21 cellular contexts compared by ENCODE assay signal in the genomic region with DNA sequence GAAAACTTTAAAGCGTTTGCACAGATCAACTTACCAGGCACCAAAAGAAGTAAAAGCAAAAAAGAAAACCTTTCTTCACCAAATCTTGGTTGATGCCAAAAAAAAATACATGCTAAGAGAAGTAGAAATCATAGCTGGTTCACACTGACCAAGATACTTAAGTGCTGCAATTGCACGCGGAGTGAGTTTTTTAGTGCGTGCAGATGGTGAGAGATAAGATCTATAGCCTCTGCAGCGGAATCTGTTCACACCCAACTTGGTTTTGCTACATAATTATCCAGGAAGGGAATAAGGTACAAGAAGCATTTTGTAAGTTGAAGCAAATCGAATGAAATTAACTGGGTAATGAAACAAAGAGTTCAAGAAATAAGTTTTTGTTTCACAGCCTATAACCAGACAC. TPM values are rescaled to one million over a fixed set of nuclear protein-coding genes. Genes with fewer than 3 reads are reported as not detected.
DNase-seq lines count a peak whose midpoint lies in the region; ATAC-seq and TF ChIP-seq lines count a peak whose summit lies in the region.
"Had no signal": no experiment of that assay in that cellular context is flagged by ENCODE, and none has a peak within 500 bp of the region (broad histone marks: within the 10 kb centered on the region; RNA-seq: fewer than 3 reads in every experiment).

No MANE protein-coding gene starts in this region.

- peak overlapping the region in 6 of 11 experiments; percentile 42 to 86 (median 66); a peak in 12 of 22 replicates for H3K4me2 ChIP-seq in BLaER1 treated with 17β-estradiol and CSF1 and Interleukin-3, amounts not matched to agents 10 nM and 100 nM
- H3K4me2 ChIP-seq: neural progenitor cell, smooth muscle cell had no signal

- no TSS peak for BruUV-seq in A673 (replicated peaks; lab: Mats Ljungman, UMichigan)

- no peaks in the 10 kb centered on the region for H3K9me3 Mint-ChIP-seq in activated T-helper 1 cell treated with anti-CD3 and anti-CD28 coated beads, Interleukin-12 subunit alpha, Interleukin-12 subunit beta, Interleukin-2, Interleukin-4 antibody, amounts not matched to agents 30 ng/mL and 10 ng/mL and 1 ng/mL, durations not matched to agents 14 hours and 24 hours and 36 hours
- H3K9me3 Mint-ChIP-seq: neural progenitor cell had no signal

- H3K4me3 Mint-ChIP-seq in activated T-helper 1 cell treated with anti-CD3 and anti-CD28 coated beads, Interleukin-12 subunit alpha, Interleukin-12 subunit beta, Interleukin-2, Interleukin-4 antibody, amounts not matched to agents 30 ng/mL and 10 ng/mL and 1 ng/mL, durations not matched to agents 14 hours and 24 hours and 36 hours: peak overlapping the region; percentile 17
- H3K4me3 Mint-ChIP-seq: neural progenitor cell had no signal

- TF ChIP-seq CTCF in A673 (conservative IDR thresholded peaks at IDR 0.05; ENCODE audit: low read depth, low read length): no peak
- TF ChIP-seq CTCF in GM20000 (IDR thresholded peaks at IDR 0.05; ENCODE audit: extremely low read depth, missing control alignments): no peak

- H3K36me3 ChIP-seq in A673 (ENCODE audit: insufficient read depth, low read length, poor library complexity, severe bottlenecking): no peaks in the 10 kb centered on the region
- no peaks in the 10 kb centered on the region for H3K36me3 ChIP-seq in BLaER1 treated with 17β-estradiol and CSF1 and Interleukin-3, amounts not matched to agents 10 nM and 100 nM
- H3K36me3 ChIP-seq: neural progenitor cell had no signal

- H3K4me3 ChIP-seq in A673 (ENCODE audit: low read depth, low read length, poor library complexity, severe bottlenecking): no peak overlapping the region
- H3K4me3 ChIP-seq in BLaER1 treated with 17β-estradiol and CSF1 and Interleukin-3, amounts not matched to agents 10 nM and 100 nM: no peak overlapping the region; a peak in 1 of 20 replicates
- H3K4me3 ChIP-seq: gastrocnemius medialis, neural progenitor cell, smooth muscle cell, upper lobe of left lung had no signal

- ATAC-seq in SK-N-SH treated with all-trans-retinoic acid at 6 μM for 48 hours: no peak
- ATAC-seq: gastrocnemius medialis, left lobe of liver had no signal

- H3K9me3 ChIP-seq in A673 (ENCODE audit: low read depth, low read length, poor library complexity, severe bottlenecking): no peaks in the 10 kb centered on the region
- no peaks in the 10 kb centered on the region for H3K9me3 ChIP-seq in BLaER1 treated with 17β-estradiol and CSF1 and Interleukin-3, amounts not matched to agents 10 nM and 100 nM (replicated peaks in 1 of 11)
- H3K9me3 ChIP-seq: gastrocnemius medialis, upper lobe of left lung had no signal

- intact Hi-C loops in A673 (cut with micrococcal nuclease; ENCODE audit: unreplicated experiment): no loop called here
- intact Hi-C loops in activated T-helper 1 cell treated with anti-CD3 and anti-CD28 coated beads, Interleukin-12 subunit alpha, Interleukin-12 subunit beta, Interleukin-2, Interleukin-4 antibody, amounts not matched to agents 30 ng/mL and 10 ng/mL and 1 ng/mL, durations not matched to agents 14 hours and 24 hours and 36 hours (cut with micrococcal nuclease): no loop called here

- no peaks in the 10 kb centered on the region for H4K20me1 ChIP-seq in BLaER1 treated with 17β-estradiol and CSF1 and Interleukin-3, amounts not matched to agents 10 nM and 100 nM

- DNase-seq in A673 (ENCODE audit: low spot score): peak; percentile 14
- peak; percentile 53 for DNase-seq in MV-4-11 (lab: John Stamatoyannopoulos, UW)
- DNase-seq in activated T-helper 1 cell treated with anti-CD3 and anti-CD28 coated beads, Interleukin-12 subunit alpha, Interleukin-12 subunit beta, Interleukin-2, Interleukin-4 antibody, amounts not matched to agents 30 ng/mL and 10 ng/mL and 1 ng/mL, durations not matched to agents 14 hours and 24 hours and 36 hours (ENCODE audit: low spot score): no peak
- no peak for DNase-seq in GM20000 (ENCODE audit: low spot score)
- DNase-seq in ecto neural progenitor cell (ENCODE audit: low spot score): no peak
- DNase-seq: AML-193; Calu3; erythroblast; gastrocnemius medialis; H7; NCI-H1436; NCI-H82; RPMI8226; stimulated activated CD4-positive, alpha-beta T cell treated with anti-CD3 and anti-CD28 coated beads, Interleukin-4, amount 100 ng/mL, for 1 hour; upper lobe of left lung had no signal

- no peak overlapping the region for H3K27ac Mint-ChIP-seq in activated T-helper 1 cell treated with anti-CD3 and anti-CD28 coated beads, Interleukin-12 subunit alpha, Interleukin-12 subunit beta, Interleukin-2, Interleukin-4 antibody, amounts not matched to agents 30 ng/mL and 10 ng/mL and 1 ng/mL, durations not matched to agents 14 hours and 24 hours and 36 hours
- H3K27ac Mint-ChIP-seq: neural progenitor cell had no signal

- no peaks in the 10 kb centered on the region for H3K4me1 ChIP-seq in A673 (ENCODE audit: insufficient read depth, low read length, poor library complexity, severe bottlenecking)
- H3K4me1 ChIP-seq in BLaER1 treated with 17β-estradiol and CSF1 and Interleukin-3, amounts not matched to agents 10 nM and 100 nM: peaks cover 35 to 59% (median 53%) of the 10 kb centered on the region in 10 experiments
- H3K4me1 ChIP-seq: gastrocnemius medialis, neural progenitor cell, upper lobe of left lung had no signal

- POLR2A ChIA-PET in A673 (lab: Charles Lee; ENCODE audit: low non-redundant PET): no interaction called here

- H3K27ac ChIP-seq in A673 (ENCODE audit: low read depth, low read length, poor library complexity, severe bottlenecking): no peak overlapping the region
- peak overlapping the region in 6 of 11 experiments; percentile 24 to 70 (median 48); a peak in 10 of 22 replicates for H3K27ac ChIP-seq in BLaER1 treated with 17β-estradiol and CSF1 and Interleukin-3, amounts not matched to agents 10 nM and 100 nM
- H3K27ac ChIP-seq: gastrocnemius medialis, neural progenitor cell, upper lobe of left lung had no signal

- H3K36me3 Mint-ChIP-seq in activated T-helper 1 cell treated with anti-CD3 and anti-CD28 coated beads, Interleukin-12 subunit alpha, Interleukin-12 subunit beta, Interleukin-2, Interleukin-4 antibody, amounts not matched to agents 30 ng/mL and 10 ng/mL and 1 ng/mL, durations not matched to agents 14 hours and 24 hours and 36 hours (ENCODE audit: low read depth): peaks cover 2% of the 10 kb centered on the region
- H3K36me3 Mint-ChIP-seq: neural progenitor cell had no signal

- peaks cover 55% of the 10 kb centered on the region for H3K27me3 ChIP-seq in A673 (replicated peaks; ENCODE audit: insufficient read depth, low read depth, low read length, poor library complexity)
- no peaks in the 10 kb centered on the region for H3K27me3 ChIP-seq in BLaER1 treated with 17β-estradiol and CSF1 and Interleukin-3, amounts not matched to agents 10 nM and 100 nM
- H3K27me3 ChIP-seq: gastrocnemius medialis, neural progenitor cell, upper lobe of left lung had no signal

- H3K9ac ChIP-seq in BLaER1 treated with 17β-estradiol and CSF1 and Interleukin-3, amounts not matched to agents 10 nM and 100 nM: no peak overlapping the region
- H3K9ac ChIP-seq: neural progenitor cell had no signal

- peaks cover 21% of the 10 kb centered on the region for H3K4me1 Mint-ChIP-seq in activated T-helper 1 cell treated with anti-CD3 and anti-CD28 coated beads, Interleukin-12 subunit alpha, Interleukin-12 subunit beta, Interleukin-2, Interleukin-4 antibody, amounts not matched to agents 30 ng/mL and 10 ng/mL and 1 ng/mL, durations not matched to agents 14 hours and 24 hours and 36 hours (ENCODE audit: low read depth)
- H3K4me1 Mint-ChIP-seq: neural progenitor cell had no signal

- CTCF ChIA-PET in A673 (lab: Charles Lee): interaction anchor here (0.6 kb wide), 1 partner anchor 168 kb away, joined by 3 read pairs; no protein-coding TSS in a partner anchor

- peaks cover 24% of the 10 kb centered on the region for H3K27me3 Mint-ChIP-seq in activated T-helper 1 cell treated with anti-CD3 and anti-CD28 coated beads, Interleukin-12 subunit alpha, Interleukin-12 subunit beta, Interleukin-2, Interleukin-4 antibody, amounts not matched to agents 30 ng/mL and 10 ng/mL and 1 ng/mL, durations not matched to agents 14 hours and 24 hours and 36 hours (ENCODE audit: insufficient read depth)

TF ChIP-seq in SK-N-SH treated with all-trans-retinoic acid at 6 μM for 48 hours, 23 proteins besides CTCF, POLR2A, EP300 and RAD21:
- no peak for TF ChIP-seq TOX (CRISPR knock-in tag; IDR thresholded peaks at IDR 0.05; ENCODE audit: borderline replicate concordance)

RNA-seq across cellular contexts. Expression of gene CCDC152, which starts 36.4 kb away (rescaled TPM):
- total RNA-seq in A673 (2021): 11.2 and 11.6 TPM in 2 replicates
- total RNA-seq in activated T-helper 1 cell treated with anti-CD3 and anti-CD28 coated beads, Interleukin-12 subunit alpha, Interleukin-12 subunit beta, Interleukin-2, Interleukin-4 antibody, amounts not matched to agents 30 ng/mL and 10 ng/mL and 1 ng/mL, durations not matched to agents 14 hours and 24 hours and 36 hours: 4.3 and 4.9 TPM in 2 replicates
- total RNA-seq: G401 had no signal

Comparison
In these comparisons a context has a peak if more than half of its experiments do, and no peak if none do; other contexts are left out.
1. DNase-seq: peak in A673 (single experiment) and MV-4-11 (single experiment); none in activated T-helper 1 cell treated with anti-CD3 and anti-CD28 coated beads, Interleukin-12 subunit alpha, Interleukin-12 subunit beta, Interleukin-2, Interleukin-4 antibody, amounts not matched to agents 30 ng/mL and 10 ng/mL and 1 ng/mL, durations not matched to agents 14 hours and 24 hours and 36 hours (single experiment), GM20000 (single experiment) and ecto neural progenitor cell (single experiment).